ENCODE assay signal across 30 cellular contexts in genomic region chr3:197674741-197675567, GRCh38.
DNase-seq lines count a peak whose midpoint lies in the region; ATAC-seq, FAIRE-seq and TF ChIP-seq lines count a peak whose summit lies in the region.
"Had no signal": no experiment of that assay in that cellular context is flagged by ENCODE, and none has a peak within 500 bp of the region (broad histone marks: within the 10 kb centered on the region; RNA-seq: fewer than 3 reads in every experiment).

No MANE protein-coding gene starts in this region.

- H3K27ac ChIP-seq in K562 (ENCODE audit: extremely low read depth, low read depth, low read length) (no peak overlapping the region), sigmoid colon (no peak overlapping the region)
- H3K27ac ChIP-seq: skin epidermis, testis, uterus had no signal

- no peak overlapping the region for H3K9ac ChIP-seq in K562 (ENCODE audit: insufficient read depth in 1 of 2, low read depth in 2 of 2, low read length in 2 of 2)

- ATAC-seq in Right ventricle myocardium inferior (peak; percentile 13), left cardiac atrium (no peak), K562 (no peak), mucosa of descending colon (peak; percentile 48), HG03342 (IDR thresholded peaks at IDR 0.05; ENCODE audit: unreplicated experiment) (no peak), GM21786 (IDR thresholded peaks at IDR 0.05; ENCODE audit: unreplicated experiment) (no peak)
- ATAC-seq: HCT116, SK-N-SH treated with all-trans-retinoic acid at 6 μM for 48 hours, WTC11 had no signal

- H3K9me3 Mint-ChIP-seq in mesothelial cell of epicardium = no peaks in the 10 kb centered on the region

- DNase-seq in Right ventricle myocardium inferior (ENCODE audit: missing footprints) (no peak), left cardiac atrium (no peak), K562 (ENCODE audit: extremely low read depth in 1 of 4, low spot score in 3 of 4) (no peak), mucosa of descending colon (peak in 1 of 3 donors; percentile 27), sigmoid colon (no peak), mesothelial cell of epicardium (ENCODE audit: low spot score in 2 of 2, unreplicated experiment in 2 of 2) (no peak)
- DNase-seq: activated CD4-positive, alpha-beta T cell treated with anti-CD3 and anti-CD28 coated beads, Interleukin-2, amount 50 U/mL, for 48 hours; activated CD8-positive, alpha-beta memory T cell treated with anti-CD3 and anti-CD28 coated beads, Interleukin-2, amount 50 U/mL, for 4 hours; activated gamma-delta T cell treated with Interleukin-2 at 50 U/mL for 16 hours; amygdala; C1 segment of cervical spinal cord; Caco-2; cortex of kidney; IMR-90; NCI-H1105; NCI-H2029; NCI-H226; NCI-H748 treated with DMSO at 0.1 percent for 48 hours; stimulated activated CD4-positive, alpha-beta T cell treated with anti-CD3 and anti-CD28 coated beads, Interleukin-2, amount 100 ng/mL, for 48 hours; stimulated activated naive CD4-positive, alpha-beta T cell treated with Interleukin-2 at 50 U/mL for 16 hours; testis; uterus had no signal

- H3K27me3 Mint-ChIP-seq in mesothelial cell of epicardium (ENCODE audit: low read depth) = no peaks in the 10 kb centered on the region

- TF ChIP-seq CTCF in K562 (IDR thresholded peaks at IDR 0.05 in 2 of 3, conservative IDR thresholded peaks at IDR 0.05 in 1 of 3; ENCODE audit: insufficient read depth in 2 of 3, low read depth in 1 of 3, low read length in 3 of 3) (no peak), mucosa of descending colon (IDR thresholded peaks at IDR 0.05) (no peak), sigmoid colon (IDR thresholded peaks at IDR 0.05) (no peak), mesothelial cell of epicardium (IDR thresholded peaks at IDR 0.05; ENCODE audit: unreplicated experiment) (no peak)

- H4K20me1 ChIP-seq in K562 (replicated peaks; ENCODE audit: control insufficient read depth, insufficient read depth, low read length) = no peaks in the 10 kb centered on the region

- H3K4me1 Mint-ChIP-seq in mesothelial cell of epicardium = no peaks in the 10 kb centered on the region
- H3K4me1 Mint-ChIP-seq: WTC11 had no signal

- POLR2A ChIA-PET in K562 (lab: Yijun Ruan, JAX) = interaction anchor here (0.7 to 1.2 kb wide), 3 partner anchors 9 to 12 kb away, joined by 3 to 4 read pairs (median 3); no protein-coding TSS in a partner anchor

- TF ChIP-seq RAD21 in K562 (CRISPR knock-in tag; conservative IDR thresholded peaks at IDR 0.05 in 1 of 2, IDR thresholded peaks at IDR 0.05 in 1 of 2) = no peak

- TF ChIP-seq POLR2A in K562 (conservative IDR thresholded peaks at IDR 0.05) (no peak), sigmoid colon (IDR thresholded peaks at IDR 0.05) (no peak)

- no peak overlapping the region for H3K4me3 ChIP-seq in K562
- H3K4me3 ChIP-seq in mucosa of descending colon = no peak overlapping the region
- no peak overlapping the region for H3K4me3 ChIP-seq in sigmoid colon
- H3K4me3 ChIP-seq: skin epidermis, testis, uterus had no signal

- H3K27me3 ChIP-seq in K562 (ENCODE audit: control insufficient read depth in 2 of 2, insufficient read depth in 2 of 2, low read length in 2 of 2) (no peaks in the 10 kb centered on the region), sigmoid colon (no peaks in the 10 kb centered on the region)
- H3K27me3 ChIP-seq: testis, uterus had no signal

- no peak overlapping the region for H2AFZ ChIP-seq in K562 (ENCODE audit: low read depth, low read length)

- CTCF ChIA-PET in K562 (lab: Yijun Ruan, JAX; ENCODE audit: low intra/inter-chr PET ratio) = no interaction called here

- 84% methylated on average over 12 of the region's 29 CpGs for WGBS in K562 (ENCODE audit: insufficient coverage, low coverage, missing lambda C conversion rate)
- 48 to 78% methylated on average over 29 of the region's 29 CpGs for WGBS in sigmoid colon, 2 donors

- no peak overlapping the region for H3K4me2 ChIP-seq in K562 (ENCODE audit: insufficient read depth, low read length)

- H3K36me3 ChIP-seq in K562 (ENCODE audit: control insufficient read depth, insufficient read depth, low read length) = peaks cover 49% of the 10 kb centered on the region; the same call in 1 of the 3 replicates
- H3K36me3 ChIP-seq in mucosa of descending colon (ENCODE audit: low read depth) = no peaks in the 10 kb centered on the region
- H3K36me3 ChIP-seq in sigmoid colon = peaks cover 13 to 66% (median 21%) of the 10 kb centered on the region in 4 donors
- H3K36me3 ChIP-seq: uterus had no signal

- H3K36me3 Mint-ChIP-seq in mesothelial cell of epicardium = peaks cover 25% of the 10 kb centered on the region

- H3K79me2 ChIP-seq in K562 (ENCODE audit: control insufficient read depth, insufficient read depth, low read length) = no peaks in the 10 kb centered on the region

- no peak overlapping the region for H3K27ac Mint-ChIP-seq in mesothelial cell of epicardium
- H3K27ac Mint-ChIP-seq: WTC11 had no signal

- in situ Hi-C loops in K562 (cut with MboI) = loop anchor here (10.0 kb wide), 1 partner anchor 80 kb away; no protein-coding TSS in a partner anchor

- no peak for TF ChIP-seq EP300 in K562 (IDR thresholded peaks at IDR 0.05; ENCODE audit: low read length)
- no peak for TF ChIP-seq EP300 in sigmoid colon (IDR thresholded peaks at IDR 0.05)

- FAIRE-seq in K562 (lab: Jason Lieb, UNC) = no peak
- FAIRE-seq: bronchial epithelial cell, islet of Langerhans had no signal

- H3K9me1 ChIP-seq in K562 (ENCODE audit: control insufficient read depth, insufficient read depth, low read length) = no peaks in the 10 kb centered on the region

- intact Hi-C loops in Right ventricle myocardium inferior (cut with DNase I) (no loop called here), left cardiac atrium (cut with DNase I) (no loop called here), K562 (cut with micrococcal nuclease) (no loop called here), mucosa of descending colon (cut with DNase I, micrococcal nuclease) (no loop called here), sigmoid colon (cut with DNase I) (loop anchor here (5.0 kb wide), 1 partner anchor 78 kb away; no protein-coding TSS in a partner anchor)

- no peak overlapping the region for H3K4me3 Mint-ChIP-seq in mesothelial cell of epicardium
- H3K4me3 Mint-ChIP-seq: WTC11 had no signal

- BruUV-seq in K562 (replicated peaks; lab: Mats Ljungman, UMichigan) = no TSS peak

- H3K4me1 ChIP-seq in K562 (replicated peaks in 1 of 2; ENCODE audit: control insufficient read depth in 2 of 2, insufficient read depth in 2 of 2, low read length in 2 of 2) (peaks cover 0 to 5% of the 10 kb centered on the region in 2 experiments; a peak in 1 of 5 replicates), mucosa of descending colon (ENCODE audit: low read depth) (no peaks in the 10 kb centered on the region), sigmoid colon (no peaks in the 10 kb centered on the region)
- H3K4me1 ChIP-seq: Caco-2, uterus had no signal

- H3K9me3 ChIP-seq in K562 (replicated peaks; ENCODE audit: control insufficient read depth, insufficient read depth, low read depth, low read length) (peaks cover 2% of the 10 kb centered on the region; the same call in 1 of the 2 replicates), mucosa of descending colon (no peaks in the 10 kb centered on the region), sigmoid colon (no peaks in the 10 kb centered on the region)
- H3K9me3 ChIP-seq: Caco-2, testis, uterus had no signal

TF ChIP-seq in K562, 482 proteins besides CTCF, POLR2A, EP300 and RAD21:
- TF ChIP-seq ZBTB33 (CRISPR knock-in tag; IDR thresholded peaks at IDR 0.05) = peak; percentile 69
- no peak for TF ChIP-seq HDAC1 (IDR thresholded peaks at IDR 0.05)

Comparison
In these comparisons a context has a peak if more than half of its experiments do, and no peak if none do; other contexts are left out.
1. ATAC-seq: peak in Right ventricle myocardium inferior (single experiment) and mucosa of descending colon (single experiment); none in left cardiac atrium (0 of 2), K562 (single experiment), HG03342 (single experiment) and GM21786 (single experiment).